Comparison of ENCODE assay signal across 8 cellular contexts in the genomic region with DNA sequence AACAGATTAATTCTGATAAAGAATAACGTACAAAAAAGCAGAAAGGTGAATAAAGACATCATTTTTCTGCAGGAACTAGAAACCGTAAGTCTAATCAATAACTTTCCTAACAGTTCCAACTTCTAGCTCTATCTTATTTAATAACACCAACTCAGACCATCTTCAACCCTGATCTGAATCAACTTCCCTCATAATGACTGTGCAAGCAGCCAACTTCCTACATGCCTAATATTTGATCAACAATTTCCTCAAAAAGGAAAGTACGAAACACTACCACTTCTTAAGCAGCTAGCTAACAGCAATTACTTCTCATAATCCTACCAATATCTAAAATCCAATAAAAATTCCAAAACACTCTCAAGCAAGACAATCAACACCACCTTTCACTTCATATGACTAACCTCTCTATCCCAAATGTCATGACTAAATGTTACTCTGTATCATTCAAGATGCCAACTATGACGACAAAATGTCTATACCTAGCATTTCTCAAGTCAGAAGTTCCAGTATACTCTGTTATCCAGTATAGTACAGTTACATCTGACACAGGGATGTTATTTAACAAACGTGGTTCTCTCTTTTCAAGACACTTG.
DNase-seq lines count a peak whose midpoint lies in the region; ATAC-seq and TF ChIP-seq lines count a peak whose summit lies in the region.

No MANE protein-coding gene starts in this region.

- H3K4me1 Mint-ChIP-seq in dendritic cell treated with granulocyte-macrophage colony-stimulating factor and Interleukin-4, amounts not matched to agents 40 ng/mL and 50 ng/mL, for 4 days (ENCODE audit: low read depth) = peaks cover 56% of the 10 kb centered on the region
- peaks cover 35% of the 10 kb centered on the region for H3K4me1 Mint-ChIP-seq in nephron

- TF ChIP-seq POLR2A in NB4 (IDR thresholded peaks at IDR 0.05; ENCODE audit: extremely low read depth, insufficient read length) = no peak

- DNase-seq in GF-D8 (lab: John Stamatoyannopoulos, UW) (peak; percentile 17), NB4 (ENCODE audit: low read depth) (peak; percentile 47)

- ATAC-seq in GM18519 (IDR thresholded peaks at IDR 0.05; ENCODE audit: low FRiP score, unreplicated experiment) (no peak), GM19328 (IDR thresholded peaks at IDR 0.05; ENCODE audit: unreplicated experiment) (no peak), GM19324 (IDR thresholded peaks at IDR 0.05; ENCODE audit: low FRiP score, unreplicated experiment) (no peak), GM21737 (IDR thresholded peaks at IDR 0.05; ENCODE audit: unreplicated experiment) (no peak)

- intact Hi-C loops in dendritic cell treated with granulocyte-macrophage colony-stimulating factor and Interleukin-4, amounts not matched to agents 40 ng/mL and 50 ng/mL, for 4 days (cut with micrococcal nuclease) = loop anchor here (10.0 kb wide), 1 partner anchor 1181 kb away; the partner anchor contains the start of gene MRPS14

- H3K4me3 ChIP-seq in NB4 (ENCODE audit: low read depth, low read length) = peak overlapping the region; percentile 96

- H3K4me3 Mint-ChIP-seq in dendritic cell treated with granulocyte-macrophage colony-stimulating factor and Interleukin-4, amounts not matched to agents 40 ng/mL and 50 ng/mL, for 4 days = peak overlapping the region; percentile 98
- peak overlapping the region; percentile 92 to 96 (median 94) for H3K4me3 Mint-ChIP-seq in nephron

- no peaks in the 10 kb centered on the region for H3K9me3 Mint-ChIP-seq in dendritic cell treated with granulocyte-macrophage colony-stimulating factor and Interleukin-4, amounts not matched to agents 40 ng/mL and 50 ng/mL, for 4 days
- H3K9me3 Mint-ChIP-seq in nephron = no peaks in the 10 kb centered on the region

- no peak for TF ChIP-seq CTCF in NB4 (IDR thresholded peaks at IDR 0.05; ENCODE audit: low read depth, low read length)
- no peak for TF ChIP-seq CTCF in nephron (IDR thresholded peaks at IDR 0.05; ENCODE audit: unreplicated experiment in 3 of 3)

- peak overlapping the region; percentile 87 for H3K27ac Mint-ChIP-seq in dendritic cell treated with granulocyte-macrophage colony-stimulating factor and Interleukin-4, amounts not matched to agents 40 ng/mL and 50 ng/mL, for 4 days
- H3K27ac Mint-ChIP-seq in nephron = peak overlapping the region; percentile 40 to 88 (median 69)

- no peaks in the 10 kb centered on the region for H3K27me3 Mint-ChIP-seq in dendritic cell treated with granulocyte-macrophage colony-stimulating factor and Interleukin-4, amounts not matched to agents 40 ng/mL and 50 ng/mL, for 4 days
- no peaks in the 10 kb centered on the region for H3K27me3 Mint-ChIP-seq in nephron (ENCODE audit: low read depth)

- H3K36me3 Mint-ChIP-seq in dendritic cell treated with granulocyte-macrophage colony-stimulating factor and Interleukin-4, amounts not matched to agents 40 ng/mL and 50 ng/mL, for 4 days (ENCODE audit: low read depth) = peaks cover 24% of the 10 kb centered on the region
- no peaks in the 10 kb centered on the region for H3K36me3 Mint-ChIP-seq in nephron (ENCODE audit: low read depth)
